In the genomic region with DNA sequence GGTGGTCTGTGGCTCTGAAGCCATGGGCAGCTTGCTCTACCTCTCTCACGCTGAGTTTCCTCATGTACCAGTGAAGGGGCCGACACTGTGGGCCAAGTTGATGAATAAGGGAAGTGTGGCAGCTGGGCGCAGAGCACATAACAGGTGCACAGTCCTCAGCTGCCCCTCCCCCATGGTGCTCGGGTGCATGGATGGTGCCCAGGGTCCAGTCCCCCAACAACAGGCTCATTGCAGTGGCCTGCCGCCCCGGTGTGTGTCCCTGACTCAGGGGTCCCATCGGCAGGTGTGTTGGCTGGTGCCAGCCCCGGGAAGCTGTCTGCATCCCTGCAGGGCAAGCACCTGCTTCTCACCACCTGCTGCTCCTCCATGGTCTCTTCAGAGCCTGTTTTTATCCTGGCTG, we compare ENCODE assay signal across 28 cellular contexts. TPM values are rescaled to one million over a fixed set of nuclear protein-coding genes. Genes with fewer than 3 reads are reported as not detected.
DNase-seq lines count a peak whose midpoint lies in the region; TF ChIP-seq lines count a peak whose summit lies in the region.
"Had no signal": no experiment of that assay in that cellular context is flagged by ENCODE, and none has a peak within 500 bp of the region (broad histone marks: within the 10 kb centered on the region; RNA-seq: fewer than 3 reads in every experiment).

No MANE protein-coding gene starts in this region.

- H3K27me3 Mint-ChIP-seq in HFFc6 (ENCODE audit: insufficient read depth) = peaks cover 8% of the 10 kb centered on the region
- no peaks in the 10 kb centered on the region for H3K27me3 Mint-ChIP-seq in activated T-helper 1 cell treated with anti-CD3 and anti-CD28 coated beads, Interleukin-12 subunit alpha, Interleukin-12 subunit beta, Interleukin-2, Interleukin-4 antibody, amounts not matched to agents 30 ng/mL and 10 ng/mL and 1 ng/mL, durations not matched to agents 14 hours and 24 hours and 36 hours (ENCODE audit: insufficient read depth)
- H3K27me3 Mint-ChIP-seq: activated naive CD8-positive, alpha-beta T cell treated with anti-CD3 and anti-CD28 coated beads, Interleukin-2, amount 50 U/mL, for 24 hours had no signal

- no peak overlapping the region for H2BK5ac ChIP-seq in mesendoderm (ENCODE audit: low read length)

- H3K4me1 Mint-ChIP-seq in HFFc6 (ENCODE audit: low read depth) = peaks cover 90% of the 10 kb centered on the region
- H3K4me1 Mint-ChIP-seq in activated T-helper 1 cell treated with anti-CD3 and anti-CD28 coated beads, Interleukin-12 subunit alpha, Interleukin-12 subunit beta, Interleukin-2, Interleukin-4 antibody, amounts not matched to agents 30 ng/mL and 10 ng/mL and 1 ng/mL, durations not matched to agents 14 hours and 24 hours and 36 hours (ENCODE audit: low read depth) = no peaks in the 10 kb centered on the region
- H3K4me1 Mint-ChIP-seq: activated naive CD8-positive, alpha-beta T cell treated with anti-CD3 and anti-CD28 coated beads, Interleukin-2, amount 50 U/mL, for 24 hours; immature natural killer cell; natural killer cell; stimulated activated memory B cell treated with anti-CD40 and anti-IgM and Interleukin-4, amounts not matched to agents 10 μg/mL and 1 μg/mL and 100 μg/mL, for 72 hours had no signal

- no peaks in the 10 kb centered on the region for H3K9me3 Mint-ChIP-seq in HFFc6
- no peaks in the 10 kb centered on the region for H3K9me3 Mint-ChIP-seq in activated T-helper 1 cell treated with anti-CD3 and anti-CD28 coated beads, Interleukin-12 subunit alpha, Interleukin-12 subunit beta, Interleukin-2, Interleukin-4 antibody, amounts not matched to agents 30 ng/mL and 10 ng/mL and 1 ng/mL, durations not matched to agents 14 hours and 24 hours and 36 hours
- H3K9me3 Mint-ChIP-seq: natural killer cell had no signal

- H3K4me3 Mint-ChIP-seq in HFFc6 = peak overlapping the region; percentile 26; the same call in 1 of the 2 replicates
- H3K4me3 Mint-ChIP-seq in activated T-helper 1 cell treated with anti-CD3 and anti-CD28 coated beads, Interleukin-12 subunit alpha, Interleukin-12 subunit beta, Interleukin-2, Interleukin-4 antibody, amounts not matched to agents 30 ng/mL and 10 ng/mL and 1 ng/mL, durations not matched to agents 14 hours and 24 hours and 36 hours = no peak overlapping the region
- H3K4me3 Mint-ChIP-seq: activated naive CD8-positive, alpha-beta T cell treated with anti-CD3 and anti-CD28 coated beads, Interleukin-2, amount 50 U/mL, for 24 hours; immature natural killer cell; natural killer cell; stimulated activated memory B cell treated with anti-CD40 and anti-IgM and Interleukin-4, amounts not matched to agents 10 μg/mL and 1 μg/mL and 100 μg/mL, for 72 hours had no signal

- peaks cover 43% of the 10 kb centered on the region for H3K79me1 ChIP-seq in mesendoderm (ENCODE audit: low read length)

- H2AFZ ChIP-seq in fibroblast of lung (ENCODE audit: low read length) = no peak overlapping the region

- no peak overlapping the region for H3K56ac ChIP-seq in mesendoderm (ENCODE audit: low read length)

- no peak overlapping the region for H3K4ac ChIP-seq in mesendoderm (ENCODE audit: low read depth, low read length)

- H3K27ac ChIP-seq in fibroblast of lung (ENCODE audit: insufficient read depth, low read length) (no peak overlapping the region), mesendoderm (ENCODE audit: low read depth, low read length) (no peak overlapping the region)
- H3K27ac ChIP-seq: C4-2B, left ventricle myocardium inferior had no signal

- H4K5ac ChIP-seq in mesendoderm (ENCODE audit: low read length) = no peak overlapping the region

- H3K9me3 ChIP-seq in fibroblast of lung (ENCODE audit: control insufficient read depth, insufficient read depth, low read depth, low read length) = no peaks in the 10 kb centered on the region

- DNase-seq in HFFc6 (no peak), NCI-H1105 treated with DMSO at 0.1 percent for 48 hours (lab: John Stamatoyannopoulos, UW) (peak; percentile 71), fibroblast of lung (ENCODE audit: low read depth in 2 of 2) (no peak), retina (peak; percentile 41), mesendoderm (no peak), SIG-M5 (lab: John Stamatoyannopoulos, UW) (no peak)
- DNase-seq in activated T-helper 1 cell treated with anti-CD3 and anti-CD28 coated beads, Interleukin-12 subunit alpha, Interleukin-12 subunit beta, Interleukin-2, Interleukin-4 antibody, amounts not matched to agents 30 ng/mL and 10 ng/mL and 1 ng/mL, durations not matched to agents 14 hours and 24 hours and 36 hours (ENCODE audit: low spot score) = no peak
- DNase-seq: activated CD4-positive, alpha-beta T cell treated with anti-CD3 and anti-CD28 coated beads for 4 hours; activated CD8-positive, alpha-beta memory T cell treated with anti-CD3 and anti-CD28 coated beads for 24 hours; activated effector memory CD4-positive, alpha-beta T cell treated with anti-CD3 and anti-CD28 coated beads, Interleukin-2, amount 50 U/mL, for 16 hours; activated naive CD8-positive, alpha-beta T cell treated with anti-CD3 and anti-CD28 coated beads, Interleukin-2, amount 50 U/mL, for 24 hours; Caco-2; central memory CD4-positive, alpha-beta T cell; dermis blood vessel endothelial cell; esophagus squamous epithelium; hippocampal formation; immature natural killer cell; left ventricle myocardium inferior; midbrain; natural killer cell; NCI-H1694; NCI-H748 treated with DMSO at 0.1 percent for 48 hours; stimulated activated CD4-positive, alpha-beta T cell treated with anti-CD3 and anti-CD28 coated beads, Interleukin-4, amount 100 ng/mL, for 4 hours; substantia nigra; T-helper 2 cell had no signal

- no peak overlapping the region for H3K23ac ChIP-seq in mesendoderm (ENCODE audit: low read length)

- no peak overlapping the region for H4K8ac ChIP-seq in mesendoderm (ENCODE audit: low read depth, low read length)

- H3K4me2 ChIP-seq in fibroblast of lung (ENCODE audit: extremely low read depth, insufficient read depth, low read length) (peak overlapping the region; percentile 52), mesendoderm (ENCODE audit: low read length) (no peak overlapping the region)

- no peaks in the 10 kb centered on the region for H3K27me3 ChIP-seq in fibroblast of lung (ENCODE audit: control insufficient read depth, insufficient read depth, low read length)
- no peaks in the 10 kb centered on the region for H3K27me3 ChIP-seq in mesendoderm (ENCODE audit: insufficient read depth, low read length, poor library complexity)
- H3K27me3 ChIP-seq: esophagus squamous epithelium, gastroesophageal sphincter had no signal

- H3K36me3 ChIP-seq in fibroblast of lung (ENCODE audit: control insufficient read depth, insufficient read depth, low read length) (peaks cover 2% of the 10 kb centered on the region), mesendoderm (ENCODE audit: control insufficient read depth, insufficient read depth, low read length) (no peaks in the 10 kb centered on the region)
- H3K36me3 ChIP-seq: esophagus squamous epithelium, gastroesophageal sphincter, left ventricle myocardium inferior had no signal

- peaks cover 32% of the 10 kb centered on the region for H3K36me3 Mint-ChIP-seq in HFFc6 (ENCODE audit: low read depth)
- no peaks in the 10 kb centered on the region for H3K36me3 Mint-ChIP-seq in activated T-helper 1 cell treated with anti-CD3 and anti-CD28 coated beads, Interleukin-12 subunit alpha, Interleukin-12 subunit beta, Interleukin-2, Interleukin-4 antibody, amounts not matched to agents 30 ng/mL and 10 ng/mL and 1 ng/mL, durations not matched to agents 14 hours and 24 hours and 36 hours (ENCODE audit: low read depth)
- H3K36me3 Mint-ChIP-seq: immature natural killer cell; natural killer cell; stimulated activated memory B cell treated with anti-CD40 and anti-IgM and Interleukin-4, amounts not matched to agents 10 μg/mL and 1 μg/mL and 100 μg/mL, for 72 hours had no signal

- WGBS in mesendoderm (ENCODE audit: extremely low coverage, insufficient coverage, low lambda C conversion rate) = no CpG with 5 or more reads among the region's 8 CpGs

- peaks cover 62% of the 10 kb centered on the region for H3K79me2 ChIP-seq in fibroblast of lung (ENCODE audit: control insufficient read depth, insufficient read depth, low read length)
- peaks cover 57% of the 10 kb centered on the region for H3K79me2 ChIP-seq in mesendoderm (ENCODE audit: control insufficient read depth, insufficient read depth, low read length)

- H4K20me1 ChIP-seq in fibroblast of lung (ENCODE audit: control insufficient read depth, extremely low read depth, insufficient read depth, low read length) = peaks cover 10% of the 10 kb centered on the region

- no peak overlapping the region for H3K27ac Mint-ChIP-seq in HFFc6
- H3K27ac Mint-ChIP-seq in activated T-helper 1 cell treated with anti-CD3 and anti-CD28 coated beads, Interleukin-12 subunit alpha, Interleukin-12 subunit beta, Interleukin-2, Interleukin-4 antibody, amounts not matched to agents 30 ng/mL and 10 ng/mL and 1 ng/mL, durations not matched to agents 14 hours and 24 hours and 36 hours = no peak overlapping the region
- H3K27ac Mint-ChIP-seq: activated naive CD8-positive, alpha-beta T cell treated with anti-CD3 and anti-CD28 coated beads, Interleukin-2, amount 50 U/mL, for 24 hours; immature natural killer cell; natural killer cell; stimulated activated memory B cell treated with anti-CD40 and anti-IgM and Interleukin-4, amounts not matched to agents 10 μg/mL and 1 μg/mL and 100 μg/mL, for 72 hours had no signal

- H2AK5ac ChIP-seq in mesendoderm (ENCODE audit: low read length) = no peak overlapping the region

- H3K9ac ChIP-seq in fibroblast of lung (ENCODE audit: insufficient read depth, low read length) (no peak overlapping the region), mesendoderm (ENCODE audit: low read length) (no peak overlapping the region)

- no peak overlapping the region for H3K4me3 ChIP-seq in fibroblast of lung (replicated peaks in 1 of 4; ENCODE audit: control extremely low read depth in 1 of 4, insufficient read depth in 1 of 4, low read depth in 3 of 4, low read length in 4 of 4)
- H3K4me3 ChIP-seq in mesendoderm (ENCODE audit: low read length) = no peak overlapping the region
- H3K4me3 ChIP-seq: left ventricle myocardium inferior had no signal

- TF ChIP-seq CTCF in HFFc6 (IDR thresholded peaks at IDR 0.05) = no peak
- no peak for TF ChIP-seq CTCF in fibroblast of lung (conservative IDR thresholded peaks at IDR 0.05 in 1 of 2, IDR thresholded peaks at IDR 0.05 in 1 of 2; ENCODE audit: low read depth in 1 of 2, low read length in 2 of 2)

- H3K18ac ChIP-seq in mesendoderm (ENCODE audit: low read length) = no peak overlapping the region

- intact Hi-C loops in activated T-helper 1 cell treated with anti-CD3 and anti-CD28 coated beads, Interleukin-12 subunit alpha, Interleukin-12 subunit beta, Interleukin-2, Interleukin-4 antibody, amounts not matched to agents 30 ng/mL and 10 ng/mL and 1 ng/mL, durations not matched to agents 14 hours and 24 hours and 36 hours (cut with micrococcal nuclease) = no loop called here

- peaks cover 14% of the 10 kb centered on the region for H3K4me1 ChIP-seq in fibroblast of lung (ENCODE audit: control insufficient read depth, extremely low read depth, insufficient read depth, low read length)
- H3K4me1 ChIP-seq in mesendoderm (ENCODE audit: control insufficient read depth, low read depth, low read length) = no peaks in the 10 kb centered on the region
- H3K4me1 ChIP-seq: Caco-2 had no signal

- H2BK15ac ChIP-seq in mesendoderm (replicated peaks; ENCODE audit: low read depth) = no peak overlapping the region

- H2BK120ac ChIP-seq in mesendoderm (ENCODE audit: low read depth, low read length) = no peak overlapping the region

RNA-seq across cellular contexts. Expression of gene COL5A1, which starts 36.6 kb away (rescaled TPM):
- total RNA-seq in HFFc6 (2021; fragmentation: NEBNext Ultra II Directional; extraction: Animal tissue kit (Norgen Biotek cat#: 25700)) = 100 to 1,000 TPM; 196 to 308 (median 225) TPM
- 63.7 and 72.8 TPM in 2 replicates for total RNA-seq in fibroblast of lung
- polyA plus RNA-seq in fibroblast of lung = 83.9 and 109 TPM in 2 replicates
- 164 and 250 TPM in 2 replicates for polyA plus RNA-seq in fibroblast of lung (2012)
- polyA minus RNA-seq in fibroblast of lung (ENCODE audit: low replicate concordance) = 171 and 250 TPM in 2 replicates
- not detected in 2 replicates for total RNA-seq in activated T-helper 1 cell treated with anti-CD3 and anti-CD28 coated beads, Interleukin-12 subunit alpha, Interleukin-12 subunit beta, Interleukin-2, Interleukin-4 antibody, amounts not matched to agents 30 ng/mL and 10 ng/mL and 1 ng/mL, durations not matched to agents 14 hours and 24 hours and 36 hours
- 23.5 TPM for polyA plus RNA-seq in mesendoderm (2013, experiment 1 of 2)
- polyA plus RNA-seq in mesendoderm (2013, experiment 2 of 2) = 21.5 TPM
- polyA plus RNA-seq: immature natural killer cell had no signal

Comparison
In these comparisons a context has a peak if more than half of its experiments do, and no peak if none do; other contexts are left out.
1. DNase-seq: peak in NCI-H1105 treated with DMSO at 0.1 percent for 48 hours (single experiment) and retina (single experiment); none in HFFc6 (single experiment), fibroblast of lung (0 of 2), activated T-helper 1 cell treated with anti-CD3 and anti-CD28 coated beads, Interleukin-12 subunit alpha, Interleukin-12 subunit beta, Interleukin-2, Interleukin-4 antibody, amounts not matched to agents 30 ng/mL and 10 ng/mL and 1 ng/mL, durations not matched to agents 14 hours and 24 hours and 36 hours (single experiment), mesendoderm (single experiment) and SIG-M5 (single experiment).
2. RNA of gene COL5A1, which starts 36.6 kb away (total RNA-seq): 196 to 308 TPM in HFFc6 and 63.7 to 72.8 TPM in fibroblast of lung; not detected in activated T-helper 1 cell treated with anti-CD3 and anti-CD28 coated beads, Interleukin-12 subunit alpha, Interleukin-12 subunit beta, Interleukin-2, Interleukin-4 antibody, amounts not matched to agents 30 ng/mL and 10 ng/mL and 1 ng/mL, durations not matched to agents 14 hours and 24 hours and 36 hours; every median in the first group is over 10 times any median in the second.